1 cellular context compared by ENCODE assay signal in the genomic region with DNA sequence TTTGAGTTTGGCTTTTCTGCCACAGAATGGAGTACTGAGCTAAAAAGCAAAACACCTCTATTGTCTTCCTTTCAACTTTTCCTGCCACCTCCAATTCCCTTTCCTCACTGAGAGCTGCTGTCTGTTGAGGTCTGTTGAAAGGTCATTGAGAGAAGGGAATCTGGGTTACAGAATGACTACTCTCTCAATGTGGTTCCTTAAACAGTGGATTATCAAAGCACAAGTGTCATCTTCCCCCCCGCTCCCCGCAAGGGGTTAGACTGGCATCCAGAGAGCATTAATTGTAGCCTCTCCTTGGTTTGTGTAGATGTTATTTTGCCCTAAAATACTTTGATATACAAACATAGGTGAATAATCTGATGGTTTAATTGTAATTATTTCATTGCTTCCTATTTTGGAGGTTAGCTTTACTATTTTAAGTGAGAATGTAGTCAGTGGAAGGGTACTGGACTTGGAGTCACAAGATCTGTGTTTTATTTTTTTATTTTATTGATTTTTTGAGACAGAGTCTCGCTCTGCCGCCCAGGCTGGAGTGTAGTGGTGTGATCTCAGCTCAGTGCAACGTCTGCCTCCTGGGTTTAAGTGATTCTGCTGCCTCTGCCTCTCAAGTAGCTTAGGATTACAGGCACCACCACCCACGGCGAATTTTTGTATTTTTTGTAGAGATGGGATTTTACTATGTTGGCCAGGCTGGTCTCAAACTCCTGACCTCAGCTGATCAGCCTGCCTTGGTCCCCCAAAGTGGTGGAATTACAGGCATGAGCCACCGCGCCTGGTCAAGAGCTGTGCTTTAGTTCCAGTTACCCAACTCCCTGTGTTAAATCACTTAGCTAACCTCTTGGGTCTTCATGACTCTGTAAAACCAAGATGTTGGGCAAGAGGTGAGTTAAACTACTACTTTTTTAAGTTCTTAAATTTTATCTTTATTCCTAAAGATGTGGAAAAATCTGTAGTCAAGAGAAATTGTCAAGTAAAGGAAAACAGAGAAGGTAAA.
A peak's percentile ranks its signal among the peaks of the same experiment; 100 is the strongest.
TF ChIP-seq lines count a peak whose summit lies in the region.

No MANE protein-coding gene starts in this region.

TF ChIP-seq in IMR-90, 13 proteins besides CTCF, POLR2A, EP300 and RAD21:
- 0 out of 2 replicates have a peak, but pooled peaks have one; percentile 7 for TF ChIP-seq CEBPB (IDR thresholded peaks at IDR 0.05; ENCODE audit: low read depth, low read length)
- TF ChIP-seq FOS (IDR thresholded peaks at IDR 0.05; ENCODE audit: low read depth, low read length): no peak
